In genomic region chr1:23695667-23696066, GRCh38 we compare ENCODE assay signal across 14 cellular contexts. TPM values are rescaled to one million over a fixed set of nuclear protein-coding genes. Genes with fewer than 3 reads are reported as not detected.
A peak's percentile ranks its signal among the peaks of the same experiment; 100 is the strongest.
DNase-seq lines count a peak whose midpoint lies in the region; ATAC-seq, FAIRE-seq and TF ChIP-seq lines count a peak whose summit lies in the region.
"Had no signal": no experiment of that assay in that cellular context is flagged by ENCODE, and none has a peak within 500 bp of the region (broad histone marks: within the 10 kb centered on the region; RNA-seq: fewer than 3 reads in every experiment).

No MANE protein-coding gene starts in this region.

- H3K4me3 Mint-ChIP-seq in activated naive CD8-positive, alpha-beta T cell = peak overlapping the region; percentile 97

- WGBS in HepG2 (ENCODE audit: low lambda C conversion rate) = 100% methylated on average over 3 of the region's 3 CpGs
- WGBS in right lobe of liver (ENCODE audit: insufficient coverage, low coverage, low lambda C conversion rate, missing lambda C conversion rate) = 84% methylated on average over 3 of the region's 3 CpGs

- H3K27me3 Mint-ChIP-seq in activated naive CD8-positive, alpha-beta T cell = no peaks in the 10 kb centered on the region

- no peak for ATAC-seq in HepG2
- no peak for ATAC-seq in right lobe of liver
- no peak for ATAC-seq in HG03457 (IDR thresholded peaks at IDR 0.05; ENCODE audit: unreplicated experiment)
- no peak for ATAC-seq in GM18907 (IDR thresholded peaks at IDR 0.05; ENCODE audit: unreplicated experiment)
- ATAC-seq in GM18511 (IDR thresholded peaks at IDR 0.05; ENCODE audit: unreplicated experiment) = no peak
- ATAC-seq in HG02759 (IDR thresholded peaks at IDR 0.05; ENCODE audit: unreplicated experiment) = no peak

- no TSS peak for BruUV-seq in HepG2 (replicated peaks; lab: Mats Ljungman, UMichigan)

- H3K36me3 ChIP-seq in HepG2 (replicated peaks in 1 of 2; ENCODE audit: control insufficient read depth in 1 of 2, insufficient read depth in 2 of 2, low read length in 2 of 2) (peaks cover 27 to 75% of the 10 kb centered on the region in 2 experiments), right lobe of liver (peaks cover 6 to 76% (median 37%) of the 10 kb centered on the region in 4 donors), mucosa of stomach (ENCODE audit: control insufficient read depth, insufficient read depth, low read length) (peaks cover 14% of the 10 kb centered on the region)

- TF ChIP-seq RAD21 in HepG2 (CRISPR knock-in tag; IDR thresholded peaks at IDR 0.05) = no peak

- H3K9ac ChIP-seq in HepG2 (ENCODE audit: insufficient read depth, low read depth, low read length) (no peak overlapping the region), mucosa of stomach (ENCODE audit: low read length) (peak overlapping the region; percentile 9)

- H3K27me3 ChIP-seq in HepG2 (ENCODE audit: control insufficient read depth in 1 of 2, insufficient read depth in 2 of 2, low read length in 2 of 2) = no peaks in the 10 kb centered on the region; a peak in 1 of 5 replicates
- H3K27me3 ChIP-seq in right lobe of liver = no peaks in the 10 kb centered on the region
- no peaks in the 10 kb centered on the region for H3K27me3 ChIP-seq in mucosa of stomach (ENCODE audit: control insufficient read depth, insufficient read depth, low read length)
- H3K27me3 ChIP-seq: esophagus squamous epithelium had no signal

- no peak for DNase-seq in HepG2 (ENCODE audit: low spot score)
- DNase-seq in right lobe of liver = no peak
- DNase-seq: esophagus squamous epithelium, GOT3, MM.1S, occipital lobe had no signal

- intact Hi-C loops in HepG2 (cut with micrococcal nuclease; ENCODE audit: unreplicated experiment) = no loop called here
- intact Hi-C loops in right lobe of liver (cut with DNase I) = loop anchor here (10.0 kb wide), 2 partner anchors 49 to 59 kb away; partner anchors contain the start of gene ELOA (in 1 of the 2)

- TF ChIP-seq POLR2A in HepG2 (IDR thresholded peaks at IDR 0.05; ENCODE audit: insufficient read depth in 1 of 2, low read depth in 2 of 2, low read length in 2 of 2) (no peak), right lobe of liver (IDR thresholded peaks at IDR 0.05) (no peak)

- TF ChIP-seq EP300 in HepG2 (IDR thresholded peaks at IDR 0.05; ENCODE audit: low read depth in 2 of 2, low read length in 2 of 2) = no peak
- TF ChIP-seq EP300 in HepG2 (CRISPR knock-in tag; IDR thresholded peaks at IDR 0.05; ENCODE audit: borderline replicate concordance) = no peak

- FAIRE-seq in HepG2 (lab: Jason Lieb, UNC) = no peak
- FAIRE-seq: colon had no signal

- peaks cover 31% of the 10 kb centered on the region for H3K36me3 Mint-ChIP-seq in activated naive CD8-positive, alpha-beta T cell

- no peak overlapping the region for H2AFZ ChIP-seq in HepG2 (ENCODE audit: low read length)

- in situ Hi-C loops in HepG2 (cut with HindIII; ENCODE audit: extremely low pct_ligation_motif_present, low pct_unique_long_range_greater_than_20kb) = no loop called here

- POLR2A ChIA-PET in HepG2 (lab: Yijun Ruan, JAX) = interaction anchor here (2.7 kb wide), 1 partner anchor 10 kb away, joined by 9 read pairs; no protein-coding TSS in a partner anchor

- peaks cover 73% of the 10 kb centered on the region for H4K20me1 ChIP-seq in HepG2 (ENCODE audit: insufficient read depth, low read length)

- CTCF ChIA-PET in HepG2 (lab: Yijun Ruan, JAX; ENCODE audit: low intra/inter-chr PET ratio, low total read pairs) = no interaction called here

- no peak overlapping the region for H3K4me3 ChIP-seq in HepG2 (replicated peaks in 1 of 3; ENCODE audit: insufficient read depth in 1 of 3, low read depth in 2 of 3, low read length in 3 of 3)
- H3K4me3 ChIP-seq in right lobe of liver = no peak overlapping the region
- no peak overlapping the region for H3K4me3 ChIP-seq in mucosa of stomach (ENCODE audit: low read length)
- H3K4me3 ChIP-seq: esophagus squamous epithelium had no signal

- H3K4me1 ChIP-seq in HepG2 (ENCODE audit: insufficient read depth, low read length) = peaks cover 58% of the 10 kb centered on the region
- peaks cover 0 to 24% (median 12%) of the 10 kb centered on the region in 4 donors for H3K4me1 ChIP-seq in right lobe of liver
- H3K4me1 ChIP-seq in mucosa of stomach (ENCODE audit: control insufficient read depth, insufficient read depth, low read length) = peaks cover 21% of the 10 kb centered on the region

- peaks cover 75% of the 10 kb centered on the region for H3K79me2 ChIP-seq in HepG2 (ENCODE audit: insufficient read depth, low read length)

- H3K4me1 Mint-ChIP-seq in activated naive CD8-positive, alpha-beta T cell (ENCODE audit: low read depth) = peaks cover 68% of the 10 kb centered on the region

- peak overlapping the region; percentile 42 for H3K4me2 ChIP-seq in HepG2 (ENCODE audit: low read depth, low read length)

- TF ChIP-seq CTCF in HepG2 (CRISPR knock-in tag; IDR thresholded peaks at IDR 0.05) (no peak), right lobe of liver (IDR thresholded peaks at IDR 0.05) (no peak)

- no peaks in the 10 kb centered on the region for H3K9me3 ChIP-seq in HepG2 (ENCODE audit: low read length)
- no peaks in the 10 kb centered on the region for H3K9me3 ChIP-seq in right lobe of liver
- H3K9me3 ChIP-seq in mucosa of stomach (ENCODE audit: control insufficient read depth, low read length) = no peaks in the 10 kb centered on the region
- H3K9me3 ChIP-seq: esophagus squamous epithelium had no signal

- no peak overlapping the region for H3K27ac ChIP-seq in HepG2 (ENCODE audit: extremely low read length, insufficient read depth, low read length)
- H3K27ac ChIP-seq in right lobe of liver = no peak overlapping the region
- H3K27ac ChIP-seq: esophagus squamous epithelium, HL-60 had no signal

- peak overlapping the region; percentile 84 for H3K27ac Mint-ChIP-seq in activated naive CD8-positive, alpha-beta T cell

- H3K9me3 Mint-ChIP-seq in activated naive CD8-positive, alpha-beta T cell (ENCODE audit: low read depth) = no peaks in the 10 kb centered on the region

TF ChIP-seq in HepG2, 621 proteins besides CTCF, POLR2A, EP300 and RAD21 (continues in another document):
- TF ChIP-seq CAMTA2 (CRISPR knock-in tag; IDR thresholded peaks at IDR 0.05; ENCODE audit: borderline replicate concordance) = no peak
- TF ChIP-seq POLR2G (IDR thresholded peaks at IDR 0.05; ENCODE audit: low read depth, low read length) = 0 out of 2 replicates have a peak, but pooled peaks have one; percentile 10
- TF ChIP-seq RBFOX2 (IDR thresholded peaks at IDR 0.05; ENCODE audit: low read depth, low read length) = peak; percentile 26; the same call in 1 of the 2 replicates

RNA-seq across cellular contexts. Expression of gene RPL11, which starts 4.1 kb away (rescaled TPM):
- 2,010 and 2,638 TPM in 2 replicates for total RNA-seq in HepG2 (2016; rRNA removed; fragmentation: Illumina TruSeq; extraction: Trizol)
- total RNA-seq in HepG2 (2016; cell fraction: cytosol; rRNA removed; fragmentation: Illumina TruSeq; extraction: Trizol; ENCODE audit: low read depth) = 1,858 and 2,176 TPM in 2 replicates
- 2,021 and 2,756 TPM in 2 replicates for total RNA-seq in HepG2 (2016; cell fraction: insoluble cytoplasmic fraction; rRNA removed; fragmentation: Illumina TruSeq; extraction: Trizol)
- 3,644 and 4,048 TPM in 2 replicates for total RNA-seq in HepG2 (2016; cell fraction: membrane; rRNA removed; fragmentation: Illumina TruSeq; extraction: Trizol)
- total RNA-seq in HepG2 (2016; cell fraction: nucleus; rRNA removed; fragmentation: Illumina TruSeq; extraction: Trizol) = 641 and 715 TPM in 2 replicates
- polyA plus RNA-seq in HepG2 (2011; rRNA removed) = 1,552 and 1,682 TPM in 2 replicates
- 1,274 and 1,563 TPM in 2 replicates for polyA plus RNA-seq in HepG2 (2011; cell fraction: cytosol; rRNA removed)
- 268 and 378 TPM in 2 replicates for polyA plus RNA-seq in HepG2 (2011; cell fraction: nucleus; rRNA removed)
- polyA plus RNA-seq in HepG2 (2012) = 3,472 and 3,503 TPM in 2 replicates
- polyA plus RNA-seq in HepG2 (2016; cell fraction: cytosol; fragmentation: Illumina TruSeq; extraction: Trizol; ENCODE audit: low read depth) = 3,344 and 3,698 TPM in 2 replicates
- 3,158 and 3,586 TPM in 2 replicates for polyA plus RNA-seq in HepG2 (2016; cell fraction: insoluble cytoplasmic fraction; fragmentation: Illumina TruSeq; extraction: Trizol; ENCODE audit: low read depth)
- 4,657 and 4,799 TPM in 2 replicates for polyA plus RNA-seq in HepG2 (2016; cell fraction: membrane; fragmentation: Illumina TruSeq; extraction: Trizol; ENCODE audit: low read depth)
- 1,462 and 1,519 TPM in 2 replicates for polyA plus RNA-seq in HepG2 (2016; cell fraction: nucleus; fragmentation: Illumina TruSeq; extraction: Trizol; ENCODE audit: insufficient read depth, low read depth)
- polyA minus RNA-seq in HepG2 (2011; rRNA and poly(A)+ RNA removed; ENCODE audit: low replicate concordance) = 334 and 786 TPM in 2 replicates
- polyA minus RNA-seq in HepG2 (2011; cell fraction: cytosol; rRNA and poly(A)+ RNA removed) = 353 and 418 TPM in 2 replicates
- 166 and 250 TPM in 2 replicates for polyA minus RNA-seq in HepG2 (2011; cell fraction: nucleus; rRNA and poly(A)+ RNA removed)
- 100 to 1,000 TPM; 341 to 471 (median 405) TPM for total RNA-seq in right lobe of liver

RNA-seq across cellular contexts. Expression of gene ELOA, which starts 47.6 kb away (rescaled TPM):
- total RNA-seq in HepG2 (2016; rRNA removed; fragmentation: Illumina TruSeq; extraction: Trizol) (28.5 and 36.3 TPM in 2 replicates), right lobe of liver (10 to 100 TPM; 21.1 to 42.2 (median 36.1) TPM)
- total RNA-seq in HepG2 (2016; cell fraction: cytosol; rRNA removed; fragmentation: Illumina TruSeq; extraction: Trizol; ENCODE audit: low read depth) = 7.3 and 7.8 TPM in 2 replicates
- total RNA-seq in HepG2 (2016; cell fraction: insoluble cytoplasmic fraction; rRNA removed; fragmentation: Illumina TruSeq; extraction: Trizol) = 27.5 and 30.2 TPM in 2 replicates
- 23.8 and 29.0 TPM in 2 replicates for total RNA-seq in HepG2 (2016; cell fraction: membrane; rRNA removed; fragmentation: Illumina TruSeq; extraction: Trizol)
- total RNA-seq in HepG2 (2016; cell fraction: nucleus; rRNA removed; fragmentation: Illumina TruSeq; extraction: Trizol) = 16.4 and 21.2 TPM in 2 replicates
- 14.2 and 14.8 TPM in 2 replicates for polyA plus RNA-seq in HepG2 (2011; rRNA removed)
- 9.6 and 12.3 TPM in 2 replicates for polyA plus RNA-seq in HepG2 (2011; cell fraction: cytosol; rRNA removed)
- 10.0 and 12.4 TPM in 2 replicates for polyA plus RNA-seq in HepG2 (2011; cell fraction: nucleus; rRNA removed)
- polyA plus RNA-seq in HepG2 (2012) = 16.3 and 19.1 TPM in 2 replicates
- polyA plus RNA-seq in HepG2 (2016; cell fraction: cytosol; fragmentation: Illumina TruSeq; extraction: Trizol; ENCODE audit: low read depth) = 11.2 and 13.3 TPM in 2 replicates
- 33.1 and 41.5 TPM in 2 replicates for polyA plus RNA-seq in HepG2 (2016; cell fraction: insoluble cytoplasmic fraction; fragmentation: Illumina TruSeq; extraction: Trizol; ENCODE audit: low read depth)
- polyA plus RNA-seq in HepG2 (2016; cell fraction: membrane; fragmentation: Illumina TruSeq; extraction: Trizol; ENCODE audit: low read depth) = 21.3 and 28.9 TPM in 2 replicates
- polyA plus RNA-seq in HepG2 (2016; cell fraction: nucleus; fragmentation: Illumina TruSeq; extraction: Trizol; ENCODE audit: insufficient read depth, low read depth) = 32.1 and 36.1 TPM in 2 replicates
- 9.7 and 21.5 TPM in 2 replicates for polyA minus RNA-seq in HepG2 (2011; rRNA and poly(A)+ RNA removed; ENCODE audit: low replicate concordance)
- 18.6 and 21.7 TPM in 2 replicates for polyA minus RNA-seq in HepG2 (2011; cell fraction: cytosol; rRNA and poly(A)+ RNA removed)
- 12.0 and 20.3 TPM in 2 replicates for polyA minus RNA-seq in HepG2 (2011; cell fraction: nucleus; rRNA and poly(A)+ RNA removed)
